In genomic region chr7:43234073-43234472, GRCh38 we compare ENCODE assay signal across 26 cellular contexts.
DNase-seq lines count a peak whose midpoint lies in the region; ATAC-seq, FAIRE-seq and TF ChIP-seq lines count a peak whose summit lies in the region.
"Had no signal": no experiment of that assay in that cellular context is flagged by ENCODE, and none has a peak within 500 bp of the region (broad histone marks: within the 10 kb centered on the region; RNA-seq: fewer than 3 reads in every experiment).

No MANE protein-coding gene starts in this region.

- peak overlapping the region; percentile 64 for H3K27ac ChIP-seq in angular gyrus (ENCODE audit: low read depth, low read length)
- no peak overlapping the region for H3K27ac ChIP-seq in H1 (ENCODE audit: low read depth, low read length)
- H3K27ac ChIP-seq: A549; BLaER1 treated with 17β-estradiol and CSF1 and Interleukin-3, amounts not matched to agents 10 nM and 100 nM had no signal

- TF ChIP-seq EP300 in H1 (IDR thresholded peaks at IDR 0.05; ENCODE audit: borderline replicate concordance in 1 of 2, low read depth in 2 of 2, low read length in 2 of 2), result no peak

- no peak overlapping the region for H3K4me2 ChIP-seq in H1 (ENCODE audit: insufficient read depth in 1 of 2, low read depth in 2 of 2, low read length in 2 of 2)
- H3K4me2 ChIP-seq: A549; BLaER1 treated with 17β-estradiol and CSF1 and Interleukin-3, amounts not matched to agents 10 nM and 100 nM; GM23338 had no signal

- H3K27me3 Mint-ChIP-seq in stimulated activated naive CD8-positive, alpha-beta T cell treated with anti-CD3 and anti-CD28 coated beads, Interleukin-15, amount 100 ng/mL, for 72 hours, result peaks cover 28% of the 10 kb centered on the region
- H3K27me3 Mint-ChIP-seq in stimulated activated memory B cell treated with anti-CD40 and anti-IgM and Interleukin-4, amounts not matched to agents 10 μg/mL and 1 μg/mL and 100 μg/mL, for 72 hours, result peaks cover 10% of the 10 kb centered on the region

- H3K36me3 Mint-ChIP-seq in stimulated activated memory B cell treated with anti-CD40 and anti-IgM and Interleukin-4, amounts not matched to agents 10 μg/mL and 1 μg/mL and 100 μg/mL, for 72 hours, result no peaks in the 10 kb centered on the region
- H3K36me3 Mint-ChIP-seq: CD14-positive monocyte had no signal

- H3K27ac Mint-ChIP-seq in stimulated activated naive CD8-positive, alpha-beta T cell treated with anti-CD3 and anti-CD28 coated beads, Interleukin-15, amount 100 ng/mL, for 72 hours, result peak overlapping the region; percentile 15 to 32
- H3K27ac Mint-ChIP-seq in stimulated activated memory B cell treated with anti-CD40 and anti-IgM and Interleukin-4, amounts not matched to agents 10 μg/mL and 1 μg/mL and 100 μg/mL, for 72 hours, result no peak overlapping the region
- H3K27ac Mint-ChIP-seq: CD14-positive monocyte; CD4-positive, alpha-beta T cell; GM23338; HFFc6 had no signal

- ATAC-seq in stimulated activated naive CD8-positive, alpha-beta T cell treated with anti-CD3 and anti-CD28 coated beads, Interleukin-15, amount 100 ng/mL, for 72 hours, result no peak
- ATAC-seq in stimulated activated naive CD8-positive, alpha-beta T cell treated with anti-CD3 and anti-CD28 coated beads, Interleukin-15, Interleukin-2, amounts not matched to agents 100 U/mL and 50 U/mL, for 24 hours, result no peak
- peak; percentile 47 for ATAC-seq in stimulated activated memory B cell treated with anti-CD40 and anti-IgM and Interleukin-4, amounts not matched to agents 10 μg/mL and 1 μg/mL and 100 μg/mL, for 72 hours
- ATAC-seq: A549, GM23338, HCT116 had no signal

- peak overlapping the region; percentile 33; the same call in 1 of the 2 replicates for H2BK12ac ChIP-seq in H1 (ENCODE audit: low read depth, low read length)

- no peak overlapping the region for H3K4ac ChIP-seq in H1 (replicated peaks; ENCODE audit: insufficient read length, low read depth, low read length)

- no peak for FAIRE-seq in H1 (lab: Jason Lieb, UNC)
- FAIRE-seq: A549, GM12891, GM18507, H54 had no signal

- no peak overlapping the region for H2BK5ac ChIP-seq in H1 (ENCODE audit: low read depth, low read length)

- no peaks in the 10 kb centered on the region for H3K9me3 ChIP-seq in H1 (ENCODE audit: insufficient read depth in 2 of 2, low read depth in 1 of 2, low read length in 1 of 2)
- no peaks in the 10 kb centered on the region for H3K9me3 ChIP-seq in HAP-1
- H3K9me3 ChIP-seq: A549, BE2C had no signal

- H3K9ac ChIP-seq in H1 (replicated peaks in 1 of 4; ENCODE audit: extremely low read depth in 1 of 4, low read depth in 3 of 4, low read length in 3 of 4), result no peak overlapping the region
- H3K9ac ChIP-seq: BLaER1 treated with 17β-estradiol and CSF1 and Interleukin-3, amounts not matched to agents 10 nM and 100 nM had no signal

- WGBS in H1 (ENCODE audit: extremely low coverage in 1 of 2, insufficient coverage in 1 of 2, insufficient read length in 1 of 2, insufficient replicate concordance in 2 of 2, low coverage in 1 of 2, low lambda C conversion rate in 2 of 2, missing lambda C conversion rate in 1 of 2), 2 experiments, result 70% methylated on average over 5 of the region's 5 CpGs; no CpG with 5 or more reads in 1 of the 2 experiments

- no peak overlapping the region for H4K8ac ChIP-seq in H1 (ENCODE audit: extremely low read depth, insufficient read depth, low read length)

- H4K91ac ChIP-seq in H1 (replicated peaks; ENCODE audit: insufficient read length, low read length), result no peak overlapping the region

- H3K27me3 ChIP-seq in H1 (replicated peaks in 1 of 4; ENCODE audit: control insufficient read depth in 3 of 4, extremely low read depth in 1 of 4, insufficient read depth in 3 of 4, low read length in 3 of 4), result no peaks in the 10 kb centered on the region
- peaks cover 3% of the 10 kb centered on the region; the same call in 1 of the 2 replicates for H3K27me3 ChIP-seq in HAP-1 (ENCODE audit: low read depth)
- H3K27me3 ChIP-seq: BE2C; BLaER1 treated with 17β-estradiol and CSF1 and Interleukin-3, amounts not matched to agents 10 nM and 100 nM had no signal

- no peak overlapping the region for H3K4me3 ChIP-seq in H1 (ENCODE audit: extremely low read depth in 1 of 4, insufficient read depth in 2 of 4, low read depth in 3 of 4, low read length in 4 of 4)
- H3K4me3 ChIP-seq in HAP-1, result no peak overlapping the region
- H3K4me3 ChIP-seq: A549; BLaER1 treated with 17β-estradiol and CSF1 and Interleukin-3, amounts not matched to agents 10 nM and 100 nM; GM23338 had no signal

- no peak overlapping the region for H3K23ac ChIP-seq in H1 (ENCODE audit: insufficient read length)

- no peak overlapping the region for H2BK120ac ChIP-seq in H1 (replicated peaks; ENCODE audit: low read depth, low read length)

- no peaks in the 10 kb centered on the region for H3K23me2 ChIP-seq in H1 (ENCODE audit: low read depth, low read length)

- H2AFZ ChIP-seq in H1 (ENCODE audit: low read length), result no peak overlapping the region
- H2AFZ ChIP-seq: GM23338 had no signal

- H3K4me1 ChIP-seq in H1 (replicated peaks in 1 of 4; ENCODE audit: control insufficient read depth in 3 of 4, insufficient read depth in 4 of 4, low read length in 3 of 4) (peaks cover 0 to 15% (median 8%) of the 10 kb centered on the region in 4 experiments; a peak in 4 of 7 replicates), HAP-1 (no peaks in the 10 kb centered on the region)
- H3K4me1 ChIP-seq: A549, BE2C had no signal

- H3K56ac ChIP-seq in H1 (replicated peaks; ENCODE audit: insufficient read length, low read depth, low read length), result no peak overlapping the region

- in situ Hi-C loops in HAP-1 (cut with MboI; ENCODE audit: low sequenced_read_pairs), result no loop called here

- CTCF ChIA-PET in H1 (lab: Charles Lee; ENCODE audit: partially characterized antibody), result interaction anchor here (0.7 to 1.7 kb wide), 5 partner anchors 8 to 28 kb away, joined by 3 to 5 read pairs (median 3); no protein-coding TSS in a partner anchor

- TF ChIP-seq POLR2A in H1 (IDR thresholded peaks at IDR 0.05; ENCODE audit: control extremely low read depth in 1 of 2, low read depth in 2 of 2, low read length in 2 of 2), result no peak

- H3K36me3 ChIP-seq in H1 (ENCODE audit: control insufficient read depth in 2 of 4, insufficient read depth in 4 of 4, low read length in 3 of 4) (no peaks in the 10 kb centered on the region), HAP-1 (replicated peaks) (no peaks in the 10 kb centered on the region)
- H3K36me3 ChIP-seq: BE2C; BLaER1 treated with 17β-estradiol and CSF1 and Interleukin-3, amounts not matched to agents 10 nM and 100 nM had no signal

- H3K4me3 Mint-ChIP-seq in stimulated activated naive CD8-positive, alpha-beta T cell treated with anti-CD3 and anti-CD28 coated beads, Interleukin-15, amount 100 ng/mL, for 72 hours, result no peak overlapping the region
- H3K4me3 Mint-ChIP-seq in stimulated activated memory B cell treated with anti-CD40 and anti-IgM and Interleukin-4, amounts not matched to agents 10 μg/mL and 1 μg/mL and 100 μg/mL, for 72 hours, result no peak overlapping the region
- H3K4me3 Mint-ChIP-seq: CD14-positive monocyte; CD4-positive, alpha-beta T cell; GM23338; HFFc6 had no signal

- no peak for DNase-seq in stimulated activated naive CD8-positive, alpha-beta T cell treated with anti-CD3 and anti-CD28 coated beads, Interleukin-15, amount 100 ng/mL, for 72 hours
- no peak for DNase-seq in stimulated activated naive CD8-positive, alpha-beta T cell treated with anti-CD3 and anti-CD28 coated beads, Interleukin-15, Interleukin-2, amounts not matched to agents 100 U/mL and 50 U/mL, for 24 hours
- DNase-seq in H1 (ENCODE audit: low read depth in 1 of 2, low spot score in 2 of 2), result no peak
- no peak for DNase-seq in HAP-1 (ENCODE audit: low spot score in 2 of 2)
- DNase-seq in cerebellar cortex (ENCODE audit: low spot score), result no peak
- no peak for DNase-seq in T-helper 2 cell
- DNase-seq: 8988T; ACHN; AML-193; BE2C; Calu3; CD4-positive, alpha-beta T cell; COR-L47; DMS79 treated with DMSO at 0.1 percent for 48 hours; GF-D8; HFFc6 had no signal

- TF ChIP-seq RAD21 in H1 (IDR thresholded peaks at IDR 0.05 in 1 of 2, conservative IDR thresholded peaks at IDR 0.05 in 1 of 2; ENCODE audit: low read depth in 2 of 2, low read length in 2 of 2), result no peak

- no peak overlapping the region for H3K14ac ChIP-seq in H1 (ENCODE audit: insufficient read length)

- no peaks in the 10 kb centered on the region; the same call in 1 of the 2 replicates for H3K79me1 ChIP-seq in H1 (ENCODE audit: low read depth, low read length)

- POLR2A ChIA-PET in H1 (lab: Charles Lee; ENCODE audit: partially characterized antibody), result interaction anchor here (1.1 kb wide), 1 partner anchor 11 kb away, joined by 4 read pairs; no protein-coding TSS in a partner anchor

- no peaks in the 10 kb centered on the region for H3K9me3 Mint-ChIP-seq in stimulated activated naive CD8-positive, alpha-beta T cell treated with anti-CD3 and anti-CD28 coated beads, Interleukin-15, amount 100 ng/mL, for 72 hours
- no peaks in the 10 kb centered on the region for H3K9me3 Mint-ChIP-seq in stimulated activated memory B cell treated with anti-CD40 and anti-IgM and Interleukin-4, amounts not matched to agents 10 μg/mL and 1 μg/mL and 100 μg/mL, for 72 hours
- H3K9me3 Mint-ChIP-seq: CD4-positive, alpha-beta T cell; GM23338; HFFc6 had no signal

- no peak overlapping the region for H2BK15ac ChIP-seq in H1 (ENCODE audit: low read length)

- no peaks in the 10 kb centered on the region for H3K4me1 Mint-ChIP-seq in stimulated activated naive CD8-positive, alpha-beta T cell treated with anti-CD3 and anti-CD28 coated beads, Interleukin-15, amount 100 ng/mL, for 72 hours
- H3K4me1 Mint-ChIP-seq in stimulated activated memory B cell treated with anti-CD40 and anti-IgM and Interleukin-4, amounts not matched to agents 10 μg/mL and 1 μg/mL and 100 μg/mL, for 72 hours, result no peaks in the 10 kb centered on the region
- H3K4me1 Mint-ChIP-seq: CD14-positive monocyte had no signal

- H4K20me1 ChIP-seq in H1 (replicated peaks in 1 of 2; ENCODE audit: control insufficient read depth in 1 of 2, insufficient read depth in 2 of 2, low read length in 2 of 2), result no peaks in the 10 kb centered on the region
- H4K20me1 ChIP-seq: BLaER1 treated with 17β-estradiol and CSF1 and Interleukin-3, amounts not matched to agents 10 nM and 100 nM had no signal

- TF ChIP-seq CTCF in H1 (IDR thresholded peaks at IDR 0.05; ENCODE audit: control extremely low read depth in 1 of 3, insufficient read depth in 1 of 3, low read depth in 1 of 3, low read length in 3 of 3), result no peak

- no peaks in the 10 kb centered on the region for H3K79me2 ChIP-seq in H1 (ENCODE audit: control insufficient read depth in 1 of 2, insufficient read depth in 2 of 2, low read length in 2 of 2)

- H2AK5ac ChIP-seq in H1 (ENCODE audit: low read depth, low read length), result no peak overlapping the region

- H4K5ac ChIP-seq in H1 (ENCODE audit: insufficient read length, low read depth, low read length), result no peak overlapping the region

- peak overlapping the region; percentile 64; the same call in 1 of the 2 replicates for H2BK20ac ChIP-seq in H1 (ENCODE audit: low read length)

- no peak overlapping the region for H3K18ac ChIP-seq in H1 (ENCODE audit: extremely low read depth, low read length)

TF ChIP-seq in H1, 55 proteins besides CTCF, POLR2A, EP300 and RAD21 (continues in another document):
- TF ChIP-seq SRF (IDR thresholded peaks at IDR 0.05; ENCODE audit: low read depth, low read length) (no peak), EZH2 (IDR thresholded peaks at IDR 0.05; ENCODE audit: low read depth, low read length, severe bottlenecking) (no peak), POLR2AphosphoS5 (IDR thresholded peaks at IDR 0.05; ENCODE audit: low read depth, low read length) (no peak)
